In genomic region chr16:27232061-27232841, GRCh38 we compare ENCODE assay signal across 7 cellular contexts. TPM values are rescaled to one million over a fixed set of nuclear protein-coding genes. Genes with fewer than 3 reads are reported as not detected.
DNase-seq lines count a peak whose midpoint lies in the region; ATAC-seq and TF ChIP-seq lines count a peak whose summit lies in the region.

No MANE protein-coding gene starts in this region.

- in situ Hi-C loops in IMR-90 (cut with MboI; ENCODE audit: low sequenced_read_pairs), result loop anchor here (5.0 kb wide), 2 partner anchors 140 to 220 kb away; no protein-coding TSS in a partner anchor

- no peak for TF ChIP-seq CTCF in IMR-90 (conservative IDR thresholded peaks at IDR 0.05; ENCODE audit: low read depth, low read length)

- H3K27ac Mint-ChIP-seq in activated naive CD8-positive, alpha-beta T cell treated with anti-CD3 and anti-CD28 coated beads, Interleukin-2, amount 10 ng/mL, durations not matched to agents 7 days and 5 days, result peak overlapping the region; percentile 100
- H3K27ac Mint-ChIP-seq in stimulated activated memory B cell treated with anti-CD40 and anti-IgM and Interleukin-4, amounts not matched to agents 10 μg/mL and 1 μg/mL and 100 μg/mL, for 72 hours, result peak overlapping the region; percentile 81

- no peak overlapping the region for H3K4me3 ChIP-seq in IMR-90 (ENCODE audit: insufficient read depth, low read depth, low read length)

- CTCF ChIA-PET in IMR-90 (lab: Yijun Ruan, JAX), result interaction anchor here (0.6 to 1.1 kb wide), 2 partner anchors 123 to 176 kb away, joined by 3 read pairs; no protein-coding TSS in a partner anchor

- H2BK20ac ChIP-seq in IMR-90 (ENCODE audit: low read depth, low read length), result no peak overlapping the region

- no peak overlapping the region for H3K14ac ChIP-seq in IMR-90 (replicated peaks; ENCODE audit: low read depth, low read length)

- no peaks in the 10 kb centered on the region for H4K20me1 ChIP-seq in IMR-90 (ENCODE audit: insufficient read depth, low read length)

- DNase-seq in IMR-90, result no peak
- DNase-seq in activated naive CD8-positive, alpha-beta T cell treated with anti-CD3 and anti-CD28 coated beads, Interleukin-2, amount 10 ng/mL, durations not matched to agents 7 days and 5 days, result peak; percentile 59
- no peak for DNase-seq in LoVo (ENCODE audit: low spot score)
- DNase-seq in DMS53 treated with DMSO at 0.1 percent for 48 hours (lab: John Stamatoyannopoulos, UW; ENCODE audit: unreplicated experiment), result no peak
- no peak for DNase-seq in AG08395 (ENCODE audit: low spot score)

- no peak overlapping the region for H2BK5ac ChIP-seq in IMR-90 (ENCODE audit: low read depth, low read length, poor library complexity, severe bottlenecking)

- H3K27me3 ChIP-seq in IMR-90 (ENCODE audit: control insufficient read depth, insufficient read depth, low read length), result no peaks in the 10 kb centered on the region

- H3K4me3 Mint-ChIP-seq in activated naive CD8-positive, alpha-beta T cell treated with anti-CD3 and anti-CD28 coated beads, Interleukin-2, amount 10 ng/mL, durations not matched to agents 7 days and 5 days, result peak overlapping the region; percentile 75
- H3K4me3 Mint-ChIP-seq in stimulated activated memory B cell treated with anti-CD40 and anti-IgM and Interleukin-4, amounts not matched to agents 10 μg/mL and 1 μg/mL and 100 μg/mL, for 72 hours, result peak overlapping the region; percentile 62

- BruUV-seq in IMR-90 (replicated peaks; lab: Mats Ljungman, UMichigan), result no TSS peak

- 97% methylated on average over 14 of the region's 24 CpGs; no CpG with 5 or more reads in 1 of the 2 experiments for WGBS in IMR-90 (ENCODE audit: extremely low coverage in 2 of 2, insufficient read length in 1 of 2), 2 experiments

- H2AK5ac ChIP-seq in IMR-90 (ENCODE audit: low read depth, low read length), result peak overlapping the region; percentile 38; the same call in 1 of the 2 replicates

- intact Hi-C loops in IMR-90 (cut with micrococcal nuclease), result no loop called here

- no peak for TF ChIP-seq POLR2A in IMR-90 (IDR thresholded peaks at IDR 0.05; ENCODE audit: low read depth, low read length)

- POLR2A ChIA-PET in IMR-90 (lab: Charles Lee; ENCODE audit: unreplicated experiment), result no interaction called here
- POLR2A ChIA-PET in activated naive CD8-positive, alpha-beta T cell treated with anti-CD3 and anti-CD28 coated beads, Interleukin-2, amount 10 ng/mL, durations not matched to agents 7 days and 5 days (lab: Charles Lee), result interaction anchor here (0.6 to 16.5 kb wide), 10 partner anchors 14 to 170 kb away, joined by 3 to 275 read pairs (median 6); partner anchors contain the start of genes IL21R, KDM8 and NSMCE1

- dilution Hi-C loops in IMR-90 (cut with HindIII; ENCODE audit: low sequenced_read_pairs, unreplicated experiment), result no loop called here

- peaks cover 13% of the 10 kb centered on the region for H3K9me1 ChIP-seq in IMR-90 (ENCODE audit: insufficient read depth, low read length)

- H4K91ac ChIP-seq in IMR-90 (ENCODE audit: insufficient read depth, low read depth, low read length), result no peak overlapping the region; the same call in 1 of the 2 replicates

- H3K18ac ChIP-seq in IMR-90 (ENCODE audit: low read depth, low read length), result no peak overlapping the region

- peak overlapping the region; percentile 41; the same call in 1 of the 2 replicates for H2BK120ac ChIP-seq in IMR-90 (ENCODE audit: low read depth, low read length)

- H3K79me1 ChIP-seq in IMR-90 (ENCODE audit: low read depth in 1 of 2, low read length in 2 of 2), result peaks cover 5 to 27% of the 10 kb centered on the region in 2 experiments; a peak in 3 of 4 replicates

- H3K4me1 Mint-ChIP-seq in activated naive CD8-positive, alpha-beta T cell treated with anti-CD3 and anti-CD28 coated beads, Interleukin-2, amount 10 ng/mL, durations not matched to agents 7 days and 5 days, result peaks cover 66% of the 10 kb centered on the region
- H3K4me1 Mint-ChIP-seq in stimulated activated memory B cell treated with anti-CD40 and anti-IgM and Interleukin-4, amounts not matched to agents 10 μg/mL and 1 μg/mL and 100 μg/mL, for 72 hours, result peaks cover 64% of the 10 kb centered on the region

- 0 out of 4 replicates have a peak overlapping the region, but pooled peaks of 1 of the 2 experiments have one; percentile 31 for H4K8ac ChIP-seq in IMR-90 (ENCODE audit: low read depth in 2 of 2, low read length in 2 of 2)

- no peak for TF ChIP-seq RAD21 in IMR-90 (IDR thresholded peaks at IDR 0.05; ENCODE audit: low read length)

- H4K5ac ChIP-seq in IMR-90 (ENCODE audit: low read depth, low read length), result no peak overlapping the region

- H3K23ac ChIP-seq in IMR-90 (ENCODE audit: low read depth, low read length), result no peak overlapping the region

- H3K4ac ChIP-seq in IMR-90 (ENCODE audit: low read depth, low read length), result 0 out of 2 replicates have a peak overlapping the region, but pooled peaks have one; percentile 7

- H2AFZ ChIP-seq in IMR-90 (replicated peaks; ENCODE audit: low read length, poor library complexity), result peak overlapping the region; percentile 8

- peaks cover 10% of the 10 kb centered on the region for H3K4me1 ChIP-seq in IMR-90 (ENCODE audit: control insufficient read depth, insufficient read depth, low read length)

- H3K36me3 ChIP-seq in IMR-90 (ENCODE audit: control insufficient read depth, insufficient read depth, low read length), result peaks cover 29% of the 10 kb centered on the region

- no peaks in the 10 kb centered on the region for H3K9me3 Mint-ChIP-seq in activated naive CD8-positive, alpha-beta T cell treated with anti-CD3 and anti-CD28 coated beads, Interleukin-2, amount 10 ng/mL, durations not matched to agents 7 days and 5 days
- H3K9me3 Mint-ChIP-seq in stimulated activated memory B cell treated with anti-CD40 and anti-IgM and Interleukin-4, amounts not matched to agents 10 μg/mL and 1 μg/mL and 100 μg/mL, for 72 hours, result no peaks in the 10 kb centered on the region

- H3K9ac ChIP-seq in IMR-90 (ENCODE audit: low read depth, low read length), result no peak overlapping the region

- H3K36me3 Mint-ChIP-seq in activated naive CD8-positive, alpha-beta T cell treated with anti-CD3 and anti-CD28 coated beads, Interleukin-2, amount 10 ng/mL, durations not matched to agents 7 days and 5 days, result peaks cover 19% of the 10 kb centered on the region
- H3K36me3 Mint-ChIP-seq in stimulated activated memory B cell treated with anti-CD40 and anti-IgM and Interleukin-4, amounts not matched to agents 10 μg/mL and 1 μg/mL and 100 μg/mL, for 72 hours, result peaks cover 42% of the 10 kb centered on the region

- peak overlapping the region; percentile 23 for H2AK9ac ChIP-seq in IMR-90 (replicated peaks; ENCODE audit: low read depth, low read length, poor library complexity)

- H2BK15ac ChIP-seq in IMR-90 (ENCODE audit: low read depth, low read length), result no peak overlapping the region

- H3K4me2 ChIP-seq in IMR-90 (ENCODE audit: low read depth, low read length), result no peak overlapping the region

- ATAC-seq in GM19463 (IDR thresholded peaks at IDR 0.05; ENCODE audit: unreplicated experiment) (peak; percentile 67), IMR-90 (ENCODE audit: low read depth) (no peak)
- ATAC-seq in activated naive CD8-positive, alpha-beta T cell treated with anti-CD3 and anti-CD28 coated beads, Interleukin-2, amount 10 ng/mL, durations not matched to agents 7 days and 5 days (ENCODE audit: low read depth), result peak; percentile 1
- ATAC-seq in stimulated activated memory B cell treated with anti-CD40 and anti-IgM and Interleukin-4, amounts not matched to agents 10 μg/mL and 1 μg/mL and 100 μg/mL, for 72 hours, result peak; percentile 88

- H3K9me3 ChIP-seq in IMR-90 (ENCODE audit: control insufficient read depth, insufficient read depth, low read length), result no peaks in the 10 kb centered on the region

- H3K27ac ChIP-seq in IMR-90 (ENCODE audit: insufficient read depth, low read length), result no peak overlapping the region

- no peaks in the 10 kb centered on the region for H3K27me3 Mint-ChIP-seq in activated naive CD8-positive, alpha-beta T cell treated with anti-CD3 and anti-CD28 coated beads, Interleukin-2, amount 10 ng/mL, durations not matched to agents 7 days and 5 days
- H3K27me3 Mint-ChIP-seq in stimulated activated memory B cell treated with anti-CD40 and anti-IgM and Interleukin-4, amounts not matched to agents 10 μg/mL and 1 μg/mL and 100 μg/mL, for 72 hours, result no peaks in the 10 kb centered on the region

- H3K56ac ChIP-seq in IMR-90 (ENCODE audit: extremely low read depth, insufficient read depth, low read length), result no peak overlapping the region

TF ChIP-seq in IMR-90, 13 proteins besides CTCF, POLR2A, EP300 and RAD21 (continues in another document):
- TF ChIP-seq RFX5 (IDR thresholded peaks at IDR 0.05; ENCODE audit: low read depth, low read length), result no peak
- TF ChIP-seq ELK1 (IDR thresholded peaks at IDR 0.05; ENCODE audit: borderline replicate concordance, low read depth, low read length), result no peak
- no peak for TF ChIP-seq CHD1 (IDR thresholded peaks at IDR 0.05; ENCODE audit: low read depth, low read length)

RNA-seq across cellular contexts. Expression of gene KDM8, which starts 28.9 kb away (rescaled TPM):
- total RNA-seq in IMR-90 (2012; rRNA removed), result 3.2 and 3.6 TPM in 2 replicates
- polyA plus RNA-seq in IMR-90 (2012; rRNA removed), result 3.8 and 4.3 TPM in 2 replicates
- 2.5 and 3.1 TPM in 2 replicates for polyA plus RNA-seq in IMR-90 (2012; cell fraction: cytosol; rRNA removed)
- polyA plus RNA-seq in IMR-90 (2012; cell fraction: nucleus; rRNA removed; ENCODE audit: low replicate concordance), result 8.7 and 13.5 TPM in 2 replicates
- 10 to 100 TPM; 20.1 to 21.8 TPM for total RNA-seq in activated naive CD8-positive, alpha-beta T cell treated with anti-CD3 and anti-CD28 coated beads, Interleukin-2, amount 10 ng/mL, durations not matched to agents 7 days and 5 days

RNA-seq across cellular contexts. Expression of gene NSMCE1, which starts 36.3 kb away (rescaled TPM):
- total RNA-seq in IMR-90 (2012; rRNA removed), result 120 and 130 TPM in 2 replicates
- 47.5 and 48.0 TPM in 2 replicates for polyA plus RNA-seq in IMR-90 (2012; rRNA removed)
- polyA plus RNA-seq in IMR-90 (2012; cell fraction: cytosol; rRNA removed), result 36.6 and 48.8 TPM in 2 replicates
- polyA plus RNA-seq in IMR-90 (2012; cell fraction: nucleus; rRNA removed; ENCODE audit: low replicate concordance), result 13.4 and 21.5 TPM in 2 replicates
- total RNA-seq in activated naive CD8-positive, alpha-beta T cell treated with anti-CD3 and anti-CD28 coated beads, Interleukin-2, amount 10 ng/mL, durations not matched to agents 7 days and 5 days, result 10 to 100 TPM; 69.0 to 75.6 TPM
